In genomic region chr5:177390363-177391300, GRCh38 we compare ENCODE assay signal across 9 cellular contexts. TPM values are rescaled to one million over a fixed set of nuclear protein-coding genes. Genes with fewer than 3 reads are reported as not detected.
DNase-seq lines count a peak whose midpoint lies in the region; ATAC-seq and TF ChIP-seq lines count a peak whose summit lies in the region.
"Had no signal": no experiment of that assay in that cellular context is flagged by ENCODE, and none has a peak within 500 bp of the region (broad histone marks: within the 10 kb centered on the region; RNA-seq: fewer than 3 reads in every experiment).

No MANE protein-coding gene starts in this region.

- no peaks in the 10 kb centered on the region for H3K9me3 ChIP-seq in adipocyte (ENCODE audit: control insufficient read depth, low read length)

- POLR2A ChIA-PET in HEK293T (lab: Yijun Ruan, JAX) (interaction anchor here (0.9 to 1.5 kb wide), 8 partner anchors 12 to 110 kb away, joined by 3 to 15 read pairs (median 6); partner anchors contain the start of gene MXD3), T-cell (lab: Charles Lee) (interaction anchor here (0.6 to 2.0 kb wide), 6 partner anchors 18 to 81 kb away, joined by 3 to 5 read pairs (median 3); partner anchors contain the start of gene PRR7 (in 1 of the 2))

- H3K36me3 Mint-ChIP-seq in T-cell: no peaks in the 10 kb centered on the region

- intact Hi-C loops in left ventricle myocardium superior (cut with micrococcal nuclease): loop anchor here (5.0 kb wide), 1 partner anchor 62 kb away; no protein-coding TSS in a partner anchor
- intact Hi-C loops in sciatic nerve (cut with DNase I): loop anchor here (5.0 kb wide), 1 partner anchor 112 kb away; no protein-coding TSS in a partner anchor

- peak overlapping the region; percentile 89 to 91 for H3K27ac Mint-ChIP-seq in T-cell

- H3K36me3 ChIP-seq in adipocyte (ENCODE audit: control insufficient read depth, insufficient read depth, low read length, severe bottlenecking): no peaks in the 10 kb centered on the region

- TF ChIP-seq POLR2A in GM18505 (IDR thresholded peaks at IDR 0.05; ENCODE audit: borderline replicate concordance, extremely low read depth, insufficient read depth, insufficient read length): no peak

- H3K4me3 Mint-ChIP-seq in T-cell: peak overlapping the region; percentile 25 to 58 (median 46)

- peaks cover 8% of the 10 kb centered on the region for H3K27me3 ChIP-seq in adipocyte (replicated peaks; ENCODE audit: control insufficient read depth, insufficient read depth, low read length)

- H3K27me3 Mint-ChIP-seq in T-cell: no peaks in the 10 kb centered on the region

- peak; percentile 74 to 85 (median 80) for ATAC-seq in T-cell (replicated peaks in 1 of 4)
- peak; percentile 87 for ATAC-seq in left ventricle myocardium superior
- peak; percentile 89 for ATAC-seq in sciatic nerve
- no peak for ATAC-seq in GM18505 (IDR thresholded peaks at IDR 0.05; ENCODE audit: unreplicated experiment)

- peaks cover 37 to 40% (median 38%) of the 10 kb centered on the region in 3 donors for H3K4me1 Mint-ChIP-seq in T-cell

- DNase-seq in Daoy (ENCODE audit: low read depth) (peak; percentile 89), HEK293T (ENCODE audit: extremely low spot score) (peak; percentile 96), NCI-H1417 treated with DMSO at 0.1 percent for 48 hours (lab: John Stamatoyannopoulos, UW) (peak; percentile 27), T-cell (peak; percentile 77 to 90 (median 84)), adipocyte (ENCODE audit: low read depth) (peak; percentile 91), left ventricle myocardium superior (peak; percentile 80), sciatic nerve (ENCODE audit: low spot score) (peak; percentile 87)

- H3K9me3 Mint-ChIP-seq in T-cell: no peaks in the 10 kb centered on the region

- peaks cover 8% of the 10 kb centered on the region for H3K4me1 ChIP-seq in adipocyte (ENCODE audit: control insufficient read depth, insufficient read depth, low read length)

- H3K9ac ChIP-seq in adipocyte (ENCODE audit: low read length): no peak overlapping the region

- CTCF ChIA-PET in HEK293T (lab: Yijun Ruan, JAX) (interaction anchor here (0.6 to 4.1 kb wide), 21 partner anchors 9 to 125 kb away, joined by 3 to 56 read pairs (median 5); partner anchors contain the start of genes LMAN2 and PRR7), T-cell (lab: Charles Lee) (interaction anchor here (0.6 to 3.6 kb wide), 38 partner anchors 11 to 255 kb away, joined by 3 to 100 read pairs (median 4); partner anchors contain the start of genes GRK6 (in 1 of the 2), LMAN2 (in 1 of the 2), PDLIM7 (in 1 of the 2) and PRELID1 (in 1 of the 2))

- H3K4me3 ChIP-seq in adipocyte (ENCODE audit: low read length): no peak overlapping the region

TF ChIP-seq in HEK293T, 16 proteins besides CTCF, POLR2A, EP300 and RAD21:
- TF ChIP-seq L3MBTL2 (conservative IDR thresholded peaks at IDR 0.05): peak; percentile 73
- no peak for TF ChIP-seq TARDBP (IDR thresholded peaks at IDR 0.05)
- 0 out of 2 replicates have a peak, but pooled peaks have one; percentile 30 for TF ChIP-seq ARNT (IDR thresholded peaks at IDR 0.05)
- 0 out of 2 replicates have a peak, but pooled peaks have one; percentile 35 for TF ChIP-seq LEF1 (IDR thresholded peaks at IDR 0.05; ENCODE audit: borderline replicate concordance)

RNA-seq across cellular contexts. Expression of gene SLC34A1, which starts 6.4 kb away (rescaled TPM):
- not detected in 2 replicates for total RNA-seq in Daoy (2014; rRNA removed; shearing (Covaris generic))
- under 1 TPM in 3 of 5 donors, not detected in 2; 0.13 to 0.18 (median 0.16) TPM for total RNA-seq in T-cell
- total RNA-seq in left ventricle myocardium superior: not detected
- not detected for total RNA-seq in sciatic nerve

RNA-seq across cellular contexts. Expression of gene PFN3, which starts 9.8 kb away (rescaled TPM):
- total RNA-seq in Daoy (2014; rRNA removed; shearing (Covaris generic)): not detected in 2 replicates
- total RNA-seq in T-cell: not detected
- not detected for total RNA-seq in left ventricle myocardium superior
- total RNA-seq in sciatic nerve: not detected
- total RNA-seq: mononuclear cell had no signal

RNA-seq across cellular contexts. Expression of gene F12, which starts 18.7 kb away (rescaled TPM):
- 8.6 and 9.6 TPM in 2 replicates for total RNA-seq in Daoy (2014; rRNA removed; shearing (Covaris generic))
- total RNA-seq in T-cell: under 1 TPM in 4 of 5 donors, not detected in 1; 0.28 to 0.98 (median 0.42) TPM
- not detected for total RNA-seq in left ventricle myocardium superior
- total RNA-seq in sciatic nerve: 0.49 TPM

RNA-seq across cellular contexts. Expression of gene RGS14, which starts 32.9 kb away (rescaled TPM):
- total RNA-seq in Daoy (2014; rRNA removed; shearing (Covaris generic)): 18.1 and 30.5 TPM in 2 replicates
- 100 to 1,000 TPM in 3 of 5 donors, 10 to 100 TPM in 2; 85.7 to 209 (median 195) TPM for total RNA-seq in T-cell
- 2.0 TPM for total RNA-seq in left ventricle myocardium superior
- total RNA-seq in sciatic nerve: 9.3 TPM

RNA-seq across cellular contexts. Expression of gene GRK6, which starts 35.8 kb away (rescaled TPM):
- total RNA-seq in Daoy (2014; rRNA removed; shearing (Covaris generic)): 67.3 and 71.8 TPM in 2 replicates
- total RNA-seq in T-cell: 100 to 1,000 TPM; 196 to 226 (median 216) TPM
- 17.6 TPM for total RNA-seq in left ventricle myocardium superior
- total RNA-seq in sciatic nerve: 25.0 TPM

Comparison
In these comparisons a context has a peak if more than half of its experiments do, and no peak if none do; other contexts are left out.
1. DNase-seq: peak in every context shown above with its lines; median percentile 96 in HEK293T; 91 in adipocyte; 89 in Daoy; 87 in sciatic nerve; 84 in T-cell; 80 in left ventricle myocardium superior; 27 in NCI-H1417 treated with DMSO at 0.1 percent for 48 hours.